Comparison of ENCODE assay signal across 8 cellular contexts in genomic region chr2:190996338-190996946, GRCh38. TPM values are rescaled to one million over a fixed set of nuclear protein-coding genes. Genes with fewer than 3 reads are reported as not detected.
DNase-seq lines count a peak whose midpoint lies in the region; ATAC-seq, FAIRE-seq and TF ChIP-seq lines count a peak whose summit lies in the region.

No MANE protein-coding gene starts in this region.

- H3K36me3 Mint-ChIP-seq in CD14-positive monocyte, result peaks cover 90 to 96% of the 10 kb centered on the region in 2 donors

- no peak for DNase-seq in CD14-positive monocyte (ENCODE audit: low spot score)
- DNase-seq in NCI-H446 treated with DMSO at 0.1 percent for 48 hours (lab: John Stamatoyannopoulos, UW), result peak; percentile 2
- DNase-seq in astrocyte of the spinal cord (ENCODE audit: low read depth, low spot score), result no peak
- no peak for DNase-seq in kidney
- no peak for DNase-seq in activated CD8-positive, alpha-beta memory T cell treated with anti-CD3 and anti-CD28 coated beads for 24 hours
- no peak for DNase-seq in NCI-H2107 treated with DMSO at 0.1 percent for 48 hours (lab: John Stamatoyannopoulos, UW; ENCODE audit: unreplicated experiment)

- peaks cover 60 to 64% of the 10 kb centered on the region in 2 donors for H3K36me3 ChIP-seq in kidney (ENCODE audit: control insufficient read depth in 1 of 2, insufficient read depth in 2 of 2, low read length in 2 of 2)

- H3K9ac ChIP-seq in kidney (ENCODE audit: low read length in 2 of 2), result no peak overlapping the region

- intact Hi-C loops in CD14-positive monocyte (cut with micrococcal nuclease) (loop anchor here in 1 of 2 donors (10.0 kb wide), 1 partner anchor 92 kb away; no protein-coding TSS in a partner anchor), kidney (cut with DNase I) (no loop called here)

- no peak overlapping the region for H3K27ac ChIP-seq in kidney (ENCODE audit: low read depth in 2 of 2, low read length in 2 of 2)

- H3K9me3 Mint-ChIP-seq in CD14-positive monocyte, result peaks cover 0 to 3% (median 0%) of the 10 kb centered on the region in 7 donors

- in situ Hi-C loops in astrocyte of the spinal cord (cut with HindIII; ENCODE audit: low sequenced_read_pairs), result no loop called here

- peaks cover 8% of the 10 kb centered on the region for H3K4me1 Mint-ChIP-seq in CD14-positive monocyte

- no peak overlapping the region for H3K4me3 ChIP-seq in astrocyte of the spinal cord (ENCODE audit: low read depth, low read length)
- H3K4me3 ChIP-seq in kidney (ENCODE audit: low read length in 2 of 2), result no peak overlapping the region

- no peaks in the 10 kb centered on the region for H3K9me3 ChIP-seq in kidney (ENCODE audit: control insufficient read depth in 1 of 2, low read length in 2 of 2)

- no peak for FAIRE-seq in kidney (lab: Jason Lieb, UNC)

- H3K4me3 Mint-ChIP-seq in CD14-positive monocyte, result peak overlapping the region in 1 of 2 donors; percentile 21

- peak overlapping the region in 6 of 7 donors; percentile 36 to 90 (median 66) for H3K27ac Mint-ChIP-seq in CD14-positive monocyte

- peak; percentile 48 for ATAC-seq in GM18498 (IDR thresholded peaks at IDR 0.05; ENCODE audit: unreplicated experiment)
- ATAC-seq in HG03469 (IDR thresholded peaks at IDR 0.05; ENCODE audit: unreplicated experiment), result no peak

- H3K27me3 Mint-ChIP-seq in CD14-positive monocyte (ENCODE audit: low read depth in 3 of 3), result no peaks in the 10 kb centered on the region

- TF ChIP-seq CTCF in CD14-positive monocyte (IDR thresholded peaks at IDR 0.05) (peak; percentile 33), astrocyte of the spinal cord (IDR thresholded peaks at IDR 0.05; ENCODE audit: low read depth, low read length) (peak; percentile 80), kidney (IDR thresholded peaks at IDR 0.05; ENCODE audit: borderline replicate concordance, extremely low read depth, insufficient read depth) (peak; percentile 22)

- no peaks in the 10 kb centered on the region for H3K4me1 ChIP-seq in kidney (ENCODE audit: control insufficient read depth in 1 of 2, insufficient read depth in 1 of 2, low read depth in 1 of 2, low read length in 2 of 2)

RNA-seq across cellular contexts. Expression of gene STAT1, which starts 17.5 kb away (rescaled TPM):
- polyA plus RNA-seq in CD14-positive monocyte (100 to 1,000 TPM; 110 to 126 TPM), kidney (ENCODE audit: insufficient read depth, low read depth, low replicate concordance) (37.5 TPM)
- 121 TPM for total RNA-seq in kidney

Comparison
In these comparisons a context has a peak if more than half of its experiments do, and no peak if none do; other contexts are left out.
1. CTCF ChIP-seq: peak in every context shown above with its lines; median percentile 80 in astrocyte of the spinal cord; 33 in CD14-positive monocyte; 22 in kidney.